ENCODE assay signal across 8 cellular contexts in genomic region chr14:94129111-94129757, GRCh38. TPM values are rescaled to one million over a fixed set of nuclear protein-coding genes. Genes with fewer than 3 reads are reported as not detected.
DNase-seq lines count a peak whose midpoint lies in the region; ATAC-seq and TF ChIP-seq lines count a peak whose summit lies in the region.

IFI27L2 (minus strand) TSS chr14:94129604; CDS start chr14:94129564, 40 bp downstream.

- H3K27me3 ChIP-seq in dorsolateral prefrontal cortex (no peaks in the 10 kb centered on the region), right lobe of liver (no peaks in the 10 kb centered on the region)

- peak; percentile 77 for TF ChIP-seq POLR2A in GM18951 (IDR thresholded peaks at IDR 0.05; ENCODE audit: extremely low read depth, insufficient read depth, insufficient read length)
- no peak for TF ChIP-seq POLR2A in right lobe of liver (IDR thresholded peaks at IDR 0.05)

- H3K9me3 ChIP-seq in right lobe of liver: no peaks in the 10 kb centered on the region

- TF ChIP-seq CTCF in AG10803 (conservative IDR thresholded peaks at IDR 0.05; ENCODE audit: low read length) (peak; percentile 40), dorsolateral prefrontal cortex (IDR thresholded peaks at IDR 0.05 in 54 of 56, conservative IDR thresholded peaks at IDR 0.05 in 2 of 56; ENCODE audit: low read depth in 1 of 56, partially characterized antibody in 56 of 56) (peak in 49 of 56 donors; percentile 21 to 65 (median 44)), right lobe of liver (IDR thresholded peaks at IDR 0.05) (peak in 2 of 4 donors; percentile 25 to 29)

- H3K4me3 ChIP-seq in AG10803 (ENCODE audit: low read length) (peak within 1 kb of the TSS; percentile 78), dorsolateral prefrontal cortex (peak within 1 kb of the TSS; percentile 39 to 82 (median 66)), right lobe of liver (peak within 1 kb of the TSS; percentile 28 to 45 (median 30))

- intact Hi-C loops in dorsolateral prefrontal cortex (cut with DNase I) (loop anchor here (2.0 to 5.0 kb wide), 2 partner anchors 48 to 77 kb away; partner anchors contain the start of genes DDX24 (in 2 of the 2) and IFI27L1 (in 2 of the 2)), right lobe of liver (cut with DNase I) (loop anchor here (10.0 kb wide), 1 partner anchor 84 kb away; no protein-coding TSS in a partner anchor)

- DNase-seq in AG10803 (ENCODE audit: low read depth): peak; percentile 81
- peak; percentile 56 to 91 for DNase-seq in NCI-H526 (lab: John Stamatoyannopoulos, UW)
- peak; percentile 40 to 44 for DNase-seq in activated CD4-positive, alpha-beta T cell treated with anti-CD3 and anti-CD28 coated beads, Interleukin-2, amount 50 U/mL, for 4 hours
- DNase-seq in dorsolateral prefrontal cortex: peak; percentile 41 to 80 (median 74)
- peak in 1 of 3 donors; percentile 68 for DNase-seq in right lobe of liver
- DNase-seq in stimulated activated CD4-positive, alpha-beta T cell treated with anti-CD3 and anti-CD28 coated beads, Interleukin-4, amount 100 ng/mL, for 24 hours: peak; percentile 67

- H3K36me3 ChIP-seq in right lobe of liver: no peaks in the 10 kb centered on the region

- peaks cover 0 to 7% (median 0%) of the 10 kb centered on the region in 4 donors for H3K4me1 ChIP-seq in right lobe of liver

- ATAC-seq in HG03159 (IDR thresholded peaks at IDR 0.05; ENCODE audit: unreplicated experiment): peak; percentile 97
- peak; percentile 81 to 89 (median 82) for ATAC-seq in right lobe of liver

- WGBS in right lobe of liver (ENCODE audit: insufficient coverage, low coverage, low lambda C conversion rate, missing lambda C conversion rate): 6% methylated on average over 20 of the region's 27 CpGs

- in situ Hi-C loops in GM18951 (cut with MboI; ENCODE audit: low sequenced_read_pairs, unreplicated experiment): no loop called here

- H3K27ac ChIP-seq in dorsolateral prefrontal cortex (peak within 1 kb of the TSS; percentile 50 to 94 (median 88)), right lobe of liver (no peak within 1 kb of the TSS)

RNA-seq across cellular contexts. Expression of gene IFI27L2, which starts in this region (rescaled TPM):
- total RNA-seq in dorsolateral prefrontal cortex: 100 to 1,000 TPM in 1 of 120 experiments, 10 to 100 TPM in 119; 39.5 to 131 (median 61.8) TPM
- total RNA-seq in right lobe of liver: 1 to 10 TPM in 5 of 6 experiments, not detected in 1; 1.8 to 7.9 (median 4.1) TPM

Comparison
In these comparisons a context has a peak if more than half of its experiments do, and no peak if none do; other contexts are left out.
1. RNA of gene IFI27L2 (total RNA-seq): 39.5 to 131 TPM in dorsolateral prefrontal cortex; 1.8 to 7.9 TPM in right lobe of liver; every median in the first group is over 4 times any median in the second.
2. H3K27ac ChIP-seq: peak in dorsolateral prefrontal cortex (59 of 59); none in right lobe of liver (0 of 3).
3. Peak in every context shown above with its lines, with median percentiles within 50 percentile points of each other: H3K4me3 ChIP-seq.